In genomic region chr1:234681990-234682389, GRCh38 we compare ENCODE assay signal across 1 cellular context.
A peak's percentile ranks its signal among the peaks of the same experiment; 100 is the strongest.
TF ChIP-seq lines count a peak whose summit lies in the region.

No MANE protein-coding gene starts in this region.

TF ChIP-seq in K562, 482 proteins besides CTCF, POLR2A, EP300 and RAD21 (continued from another document and continues in another):
- TF ChIP-seq ZBTB11 (CRISPR knock-in tag; IDR thresholded peaks at IDR 0.05) (no peak), SAP30 (IDR thresholded peaks at IDR 0.05; ENCODE audit: borderline replicate concordance, insufficient read depth, low read depth, low read length, poor library complexity, severe bottlenecking) (no peak), SRSF3 (IDR thresholded peaks at IDR 0.05; ENCODE audit: insufficient read depth, low read length) (no peak), CBFA2T3 (IDR thresholded peaks at IDR 0.05) (peak; percentile 30; the same call in 1 of the 2 replicates), ASH1L (IDR thresholded peaks at IDR 0.05; ENCODE audit: borderline replicate concordance, low read depth, partially characterized antibody) (no peak), RBM14 (IDR thresholded peaks at IDR 0.05; ENCODE audit: borderline replicate concordance, insufficient read depth, low read depth, low read length) (no peak), DDX20 (tag; IDR thresholded peaks at IDR 0.05; ENCODE audit: low read depth) (no peak), PHB (CRISPR knock-in tag; IDR thresholded peaks at IDR 0.05) (no peak), BMI1 (IDR thresholded peaks at IDR 0.05; ENCODE audit: low read length) (no peak), ZMIZ1 (IDR thresholded peaks at IDR 0.05; ENCODE audit: low read depth in 2 of 2, low read length in 2 of 2) (no peak), GATAD2B (IDR thresholded peaks at IDR 0.05; ENCODE audit: borderline replicate concordance) (no peak), HMGN3 (IDR thresholded peaks at IDR 0.05; ENCODE audit: borderline replicate concordance, extremely low read depth, insufficient read length, low read depth, low read length) (no peak), FOXK2 (conservative IDR thresholded peaks at IDR 0.05 in 1 of 2, IDR thresholded peaks at IDR 0.05 in 1 of 2; ENCODE audit: low read depth in 2 of 2) (no peak), ZHX1 (conservative IDR thresholded peaks at IDR 0.05; ENCODE audit: low read length) (no peak), ZNF121 (CRISPR knock-in tag; conservative IDR thresholded peaks at IDR 0.05) (no peak), PRPF4 (IDR thresholded peaks at IDR 0.05; ENCODE audit: insufficient read depth, low read depth, low read length, poor library complexity, severe bottlenecking) (no peak), ZNF263 (CRISPR knock-in tag; IDR thresholded peaks at IDR 0.05; ENCODE audit: borderline replicate concordance) (no peak), KDM1A (IDR thresholded peaks at IDR 0.05) (0 out of 4 replicates have a peak, but pooled peaks of 1 of the 2 experiments have one; percentile 19), FOXJ2 (tag; IDR thresholded peaks at IDR 0.05) (no peak), MAZ (CRISPR knock-in tag; conservative IDR thresholded peaks at IDR 0.05 in 1 of 2, IDR thresholded peaks at IDR 0.05 in 1 of 2) (0 out of 4 replicates have a peak, but pooled peaks of 1 of the 2 experiments have one; percentile 11), PTBP1 (IDR thresholded peaks at IDR 0.05; ENCODE audit: low read depth, low read length) (no peak)
- TF ChIP-seq, protein P1, sequence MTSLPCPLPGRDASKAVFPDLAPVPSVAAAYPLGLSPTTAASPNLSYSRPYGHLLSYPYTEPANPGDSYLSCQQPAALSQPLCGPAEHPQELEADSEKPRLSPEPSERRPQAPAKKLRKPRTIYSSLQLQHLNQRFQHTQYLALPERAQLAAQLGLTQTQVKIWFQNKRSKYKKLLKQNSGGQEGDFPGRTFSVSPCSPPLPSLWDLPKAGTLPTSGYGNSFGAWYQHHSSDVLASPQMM (CRISPR knock-in tag; IDR thresholded peaks at IDR 0.05), result no peak
- TF ChIP-seq, protein P2, sequence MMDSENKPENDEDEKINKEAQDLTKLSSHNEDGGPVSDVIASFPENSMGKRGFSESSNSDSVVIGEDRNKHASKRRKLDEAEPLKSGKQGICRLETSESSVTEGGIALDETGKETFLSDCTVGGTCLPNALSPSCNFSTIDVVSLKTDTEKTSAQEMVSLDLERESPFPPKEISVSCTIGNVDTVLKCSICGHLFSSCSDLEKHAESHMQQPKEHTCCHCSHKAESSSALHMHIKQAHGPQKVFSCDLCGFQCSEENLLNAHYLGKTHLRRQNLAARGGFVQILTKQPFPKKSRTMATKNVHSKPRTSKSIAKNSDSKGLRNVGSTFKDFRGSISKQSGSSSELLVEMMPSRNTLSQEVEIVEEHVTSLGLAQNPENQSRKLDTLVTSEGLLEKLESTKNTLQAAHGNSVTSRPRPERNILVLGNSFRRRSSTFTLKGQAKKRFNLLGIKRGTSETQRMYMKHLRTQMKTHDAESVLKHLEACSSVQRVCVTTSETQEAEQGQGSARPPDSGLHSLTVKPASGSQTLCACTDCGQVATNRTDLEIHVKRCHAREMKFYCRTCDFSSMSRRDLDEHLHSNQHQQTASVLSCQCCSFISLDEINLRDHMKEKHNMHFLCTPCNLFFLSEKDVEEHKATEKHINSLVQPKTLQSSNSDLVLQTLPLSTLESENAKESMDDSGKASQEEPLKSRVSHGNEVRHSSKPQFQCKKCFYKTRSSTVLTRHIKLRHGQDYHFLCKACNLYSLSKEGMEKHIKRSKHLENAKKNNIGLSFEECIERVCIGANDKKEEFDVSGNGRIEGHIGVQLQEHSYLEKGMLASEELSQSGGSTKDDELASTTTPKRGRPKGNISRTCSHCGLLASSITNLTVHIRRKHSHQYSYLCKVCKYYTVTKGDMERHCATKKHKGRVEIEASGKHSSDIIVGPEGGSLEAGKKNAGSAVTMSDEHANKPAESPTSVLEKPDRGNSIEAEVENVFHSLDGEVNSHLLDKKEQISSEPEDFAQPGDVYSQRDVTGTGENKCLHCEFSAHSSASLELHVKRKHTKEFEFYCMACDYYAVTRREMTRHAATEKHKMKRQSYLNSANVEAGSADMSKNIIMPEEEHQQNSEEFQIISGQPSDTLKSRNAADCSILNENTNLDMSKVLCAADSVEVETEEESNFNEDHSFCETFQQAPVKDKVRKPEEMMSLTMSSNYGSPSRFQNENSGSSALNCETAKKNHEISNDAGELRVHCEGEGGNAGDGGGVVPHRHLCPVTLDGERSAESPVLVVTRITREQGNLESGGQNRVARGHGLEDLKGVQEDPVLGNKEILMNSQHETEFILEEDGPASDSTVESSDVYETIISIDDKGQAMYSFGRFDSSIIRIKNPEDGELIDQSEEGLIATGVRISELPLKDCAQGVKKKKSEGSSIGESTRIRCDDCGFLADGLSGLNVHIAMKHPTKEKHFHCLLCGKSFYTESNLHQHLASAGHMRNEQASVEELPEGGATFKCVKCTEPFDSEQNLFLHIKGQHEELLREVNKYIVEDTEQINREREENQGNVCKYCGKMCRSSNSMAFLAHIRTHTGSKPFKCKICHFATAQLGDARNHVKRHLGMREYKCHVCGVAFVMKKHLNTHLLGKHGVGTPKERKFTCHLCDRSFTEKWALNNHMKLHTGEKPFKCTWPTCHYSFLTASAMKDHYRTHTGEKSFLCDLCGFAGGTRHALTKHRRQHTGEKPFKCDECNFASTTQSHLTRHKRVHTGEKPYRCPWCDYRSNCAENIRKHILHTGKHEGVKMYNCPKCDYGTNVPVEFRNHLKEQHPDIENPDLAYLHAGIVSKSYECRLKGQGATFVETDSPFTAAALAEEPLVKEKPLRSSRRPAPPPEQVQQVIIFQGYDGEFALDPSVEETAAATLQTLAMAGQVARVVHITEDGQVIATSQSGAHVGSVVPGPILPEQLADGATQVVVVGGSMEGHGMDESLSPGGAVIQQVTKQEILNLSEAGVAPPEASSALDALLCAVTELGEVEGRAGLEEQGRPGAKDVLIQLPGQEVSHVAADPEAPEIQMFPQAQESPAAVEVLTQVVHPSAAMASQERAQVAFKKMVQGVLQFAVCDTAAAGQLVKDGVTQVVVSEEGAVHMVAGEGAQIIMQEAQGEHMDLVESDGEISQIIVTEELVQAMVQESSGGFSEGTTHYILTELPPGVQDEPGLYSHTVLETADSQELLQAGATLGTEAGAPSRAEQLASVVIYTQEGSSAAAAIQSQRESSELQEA (IDR thresholded peaks at IDR 0.05; ENCODE audit: low read depth), result no peak
- TF ChIP-seq, protein P3, sequence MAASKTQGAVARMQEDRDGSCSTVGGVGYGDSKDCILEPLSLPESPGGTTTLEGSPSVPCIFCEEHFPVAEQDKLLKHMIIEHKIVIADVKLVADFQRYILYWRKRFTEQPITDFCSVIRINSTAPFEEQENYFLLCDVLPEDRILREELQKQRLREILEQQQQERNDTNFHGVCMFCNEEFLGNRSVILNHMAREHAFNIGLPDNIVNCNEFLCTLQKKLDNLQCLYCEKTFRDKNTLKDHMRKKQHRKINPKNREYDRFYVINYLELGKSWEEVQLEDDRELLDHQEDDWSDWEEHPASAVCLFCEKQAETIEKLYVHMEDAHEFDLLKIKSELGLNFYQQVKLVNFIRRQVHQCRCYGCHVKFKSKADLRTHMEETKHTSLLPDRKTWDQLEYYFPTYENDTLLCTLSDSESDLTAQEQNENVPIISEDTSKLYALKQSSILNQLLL (CRISPR knock-in tag; IDR thresholded peaks at IDR 0.05; ENCODE audit: borderline replicate concordance), result no peak
- TF ChIP-seq, protein P4, sequence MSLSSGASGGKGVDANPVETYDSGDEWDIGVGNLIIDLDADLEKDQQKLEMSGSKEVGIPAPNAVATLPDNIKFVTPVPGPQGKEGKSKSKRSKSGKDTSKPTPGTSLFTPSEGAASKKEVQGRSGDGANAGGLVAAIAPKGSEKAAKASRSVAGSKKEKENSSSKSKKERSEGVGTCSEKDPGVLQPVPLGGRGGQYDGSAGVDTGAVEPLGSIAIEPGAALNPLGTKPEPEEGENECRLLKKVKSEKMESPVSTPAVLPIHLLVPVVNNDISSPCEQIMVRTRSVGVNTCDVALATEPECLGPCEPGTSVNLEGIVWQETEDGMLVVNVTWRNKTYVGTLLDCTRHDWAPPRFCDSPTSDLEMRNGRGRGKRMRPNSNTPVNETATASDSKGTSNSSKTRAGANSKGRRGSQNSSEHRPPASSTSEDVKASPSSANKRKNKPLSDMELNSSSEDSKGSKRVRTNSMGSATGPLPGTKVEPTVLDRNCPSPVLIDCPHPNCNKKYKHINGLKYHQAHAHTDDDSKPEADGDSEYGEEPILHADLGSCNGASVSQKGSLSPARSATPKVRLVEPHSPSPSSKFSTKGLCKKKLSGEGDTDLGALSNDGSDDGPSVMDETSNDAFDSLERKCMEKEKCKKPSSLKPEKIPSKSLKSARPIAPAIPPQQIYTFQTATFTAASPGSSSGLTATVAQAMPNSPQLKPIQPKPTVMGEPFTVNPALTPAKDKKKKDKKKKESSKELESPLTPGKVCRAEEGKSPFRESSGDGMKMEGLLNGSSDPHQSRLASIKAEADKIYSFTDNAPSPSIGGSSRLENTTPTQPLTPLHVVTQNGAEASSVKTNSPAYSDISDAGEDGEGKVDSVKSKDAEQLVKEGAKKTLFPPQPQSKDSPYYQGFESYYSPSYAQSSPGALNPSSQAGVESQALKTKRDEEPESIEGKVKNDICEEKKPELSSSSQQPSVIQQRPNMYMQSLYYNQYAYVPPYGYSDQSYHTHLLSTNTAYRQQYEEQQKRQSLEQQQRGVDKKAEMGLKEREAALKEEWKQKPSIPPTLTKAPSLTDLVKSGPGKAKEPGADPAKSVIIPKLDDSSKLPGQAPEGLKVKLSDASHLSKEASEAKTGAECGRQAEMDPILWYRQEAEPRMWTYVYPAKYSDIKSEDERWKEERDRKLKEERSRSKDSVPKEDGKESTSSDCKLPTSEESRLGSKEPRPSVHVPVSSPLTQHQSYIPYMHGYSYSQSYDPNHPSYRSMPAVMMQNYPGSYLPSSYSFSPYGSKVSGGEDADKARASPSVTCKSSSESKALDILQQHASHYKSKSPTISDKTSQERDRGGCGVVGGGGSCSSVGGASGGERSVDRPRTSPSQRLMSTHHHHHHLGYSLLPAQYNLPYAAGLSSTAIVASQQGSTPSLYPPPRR (CRISPR knock-in tag; IDR thresholded peaks at IDR 0.05; ENCODE audit: borderline replicate concordance), result no peak
